1 cellular context compared by ENCODE assay signal in the genomic region with DNA sequence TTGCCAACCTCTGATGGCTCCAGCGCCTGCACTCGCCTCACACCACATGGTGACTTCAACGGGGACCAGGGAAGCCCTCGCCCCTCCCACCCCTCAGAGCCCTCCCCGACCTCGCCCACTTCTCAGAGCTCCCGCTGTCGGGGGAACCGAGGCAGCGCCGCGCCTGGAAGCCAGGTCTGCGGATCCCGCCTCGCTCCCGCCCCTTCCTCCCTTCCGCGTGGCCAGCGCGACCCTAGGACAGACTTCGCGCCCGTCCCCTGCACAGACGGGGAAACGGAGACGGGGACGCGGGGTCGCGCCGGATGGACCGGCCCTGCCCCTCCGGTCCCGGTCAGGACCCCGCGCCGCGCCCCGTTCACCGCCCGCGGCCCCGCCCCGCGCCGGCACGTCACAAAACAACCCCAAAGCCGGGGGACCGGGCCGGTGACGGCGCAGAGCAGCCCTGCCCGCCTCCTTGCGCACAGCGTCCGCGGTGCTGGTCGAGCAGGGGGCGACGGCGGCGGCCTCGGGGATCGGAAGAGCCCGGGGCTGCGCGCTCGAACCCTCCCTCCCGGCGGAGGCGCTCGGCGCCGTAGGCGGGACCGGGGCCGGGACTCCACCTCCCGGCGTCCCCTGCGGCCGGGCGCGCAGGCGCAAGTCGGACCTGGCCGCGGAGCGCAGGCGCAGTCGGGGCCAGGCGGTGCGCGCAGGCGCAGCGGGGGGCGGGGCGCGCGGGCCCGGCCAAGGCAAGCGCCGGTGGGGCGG.
TF ChIP-seq lines count a peak whose summit lies in the region.

No MANE protein-coding gene starts in this region.

TF ChIP-seq in H1, 55 proteins besides CTCF, POLR2A, EP300 and RAD21:
- no peak for TF ChIP-seq HDAC6 (IDR thresholded peaks at IDR 0.05; ENCODE audit: low read depth, low read length)
- TF ChIP-seq SIN3A (conservative IDR thresholded peaks at IDR 0.05 in 1 of 2, IDR thresholded peaks at IDR 0.05 in 1 of 2; ENCODE audit: low read depth in 1 of 2, low read length in 2 of 2) = peak in 1 of 2 experiments; percentile 77; a peak in 2 of 4 replicates
- TF ChIP-seq RBBP5 (IDR thresholded peaks at IDR 0.05; ENCODE audit: borderline replicate concordance, low read depth, low read length) = 0 out of 2 replicates have a peak, but pooled peaks have one; percentile 70
- peak; percentile 94 for TF ChIP-seq KDM4A (IDR thresholded peaks at IDR 0.05; ENCODE audit: low read depth, low read length, severe bottlenecking)
- TF ChIP-seq CREB1 (IDR thresholded peaks at IDR 0.05) = 0 out of 2 replicates have a peak, but pooled peaks have one; percentile 34
- TF ChIP-seq CHD1 (IDR thresholded peaks at IDR 0.05; ENCODE audit: low read depth, low read length) = no peak
- peak; percentile 64 for TF ChIP-seq PHF8 (conservative IDR thresholded peaks at IDR 0.05; ENCODE audit: low read depth, low read length)
- peak; percentile 86 for TF ChIP-seq NRF1 (IDR thresholded peaks at IDR 0.05; ENCODE audit: low read depth, low read length)
- TF ChIP-seq CTBP2 (IDR thresholded peaks at IDR 0.05; ENCODE audit: borderline replicate concordance, insufficient read depth, insufficient read length, low read length) = no peak
- no peak for TF ChIP-seq GABPA (IDR thresholded peaks at IDR 0.05; ENCODE audit: borderline replicate concordance, insufficient read depth, low read length)
- TF ChIP-seq HDAC2 (IDR thresholded peaks at IDR 0.05; ENCODE audit: borderline replicate concordance in 1 of 2, low read depth in 2 of 2, low read length in 2 of 2) = 0 out of 4 replicates have a peak, but pooled peaks of 1 of the 2 experiments have one; percentile 31
- peak; percentile 24 for TF ChIP-seq ASH2L (IDR thresholded peaks at IDR 0.05; ENCODE audit: low read length)
- peak; percentile 66 for TF ChIP-seq TAF1 (IDR thresholded peaks at IDR 0.05; ENCODE audit: low read depth, low read length)
- peak; percentile 35; the same call in 1 of the 2 replicates for TF ChIP-seq SIX5 (IDR thresholded peaks at IDR 0.05; ENCODE audit: low read depth, low read length)
- peak; percentile 12; the same call in 1 of the 2 replicates for TF ChIP-seq TBP (IDR thresholded peaks at IDR 0.05; ENCODE audit: low read depth, low read length)
- peak; percentile 39; the same call in 1 of the 2 replicates for TF ChIP-seq POLR2AphosphoS5 (IDR thresholded peaks at IDR 0.05; ENCODE audit: low read depth, low read length)
- TF ChIP-seq, protein P1, sequence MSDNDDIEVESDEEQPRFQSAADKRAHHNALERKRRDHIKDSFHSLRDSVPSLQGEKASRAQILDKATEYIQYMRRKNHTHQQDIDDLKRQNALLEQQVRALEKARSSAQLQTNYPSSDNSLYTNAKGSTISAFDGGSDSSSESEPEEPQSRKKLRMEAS (IDR thresholded peaks at IDR 0.05) = peak; percentile 75
